ENCODE assay signal across 23 cellular contexts in the genomic region with DNA sequence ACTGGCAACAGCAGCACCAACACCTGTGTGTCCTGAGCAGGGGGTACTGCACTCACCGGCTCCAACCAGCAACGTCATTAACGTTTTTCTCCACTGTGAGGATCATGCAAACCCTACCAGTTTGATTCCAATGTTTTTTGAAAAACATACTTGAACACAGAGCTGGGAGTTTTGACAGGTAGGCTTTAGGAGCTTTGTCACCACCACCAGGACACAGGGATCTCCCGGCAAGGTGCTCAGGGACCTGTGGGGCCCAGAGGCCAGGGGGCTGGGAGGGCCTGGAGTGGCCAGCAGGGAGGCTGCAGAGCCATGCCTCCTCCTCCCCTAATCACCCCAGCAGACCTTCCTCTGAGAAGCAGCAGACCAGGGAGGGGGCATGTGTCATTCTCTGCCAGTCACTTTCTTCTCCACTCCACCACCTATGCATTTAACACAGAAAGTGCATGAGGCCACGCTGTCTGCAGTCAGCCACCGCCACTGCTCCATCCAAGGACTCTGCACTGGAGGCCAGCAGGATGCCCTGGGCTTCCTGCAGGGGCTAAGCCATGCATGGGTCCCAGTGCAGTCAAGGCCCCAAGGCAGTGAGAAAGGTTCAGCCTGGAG.
"Had no signal": no experiment of that assay in that cellular context is flagged by ENCODE, and none has a peak within 500 bp of the region (broad histone marks: within the 10 kb centered on the region; RNA-seq: fewer than 3 reads in every experiment).

No MANE protein-coding gene starts in this region.

- H3K27ac ChIP-seq: colonic mucosa, epithelial cell of prostate, esophagus muscularis mucosa, foreskin keratinocyte, gastroesophageal sphincter, heart left ventricle, hepatocyte, left lung, lower lobe of right lung had no signal

- H3K4me3 ChIP-seq: colonic mucosa, esophagus muscularis mucosa, gastroesophageal sphincter, heart left ventricle, hepatocyte, left lung, lower lobe of right lung, mucosa of descending colon had no signal

- H3K9me3 ChIP-seq: colonic mucosa, lower lobe of right lung had no signal

- H2AFZ ChIP-seq: hepatocyte had no signal

- ATAC-seq: effector memory CD8-positive, alpha-beta T cell; foreskin keratinocyte; gastroesophageal sphincter; heart left ventricle; left colon; left lung; left ventricle myocardium superior; lower lobe of right lung; mucosa of descending colon had no signal

- H3K4me1 ChIP-seq: colonic mucosa, esophagus muscularis mucosa, foreskin keratinocyte, gastroesophageal sphincter, heart left ventricle, left lung, lower lobe of right lung had no signal

- DNase-seq: colonic mucosa; cortex of kidney; effector CD8-positive, alpha-beta T cell; effector memory CD8-positive, alpha-beta T cell; endodermal cell; foreskin keratinocyte; heart left ventricle; hypothalamus; immature natural killer cell; islet precursor cell; kidney; kidney glomerular epithelial cell; left colon; left lung; left ventricle myocardium superior; lower lobe of right lung; mesenchymal stem cell; mucosa of descending colon; naive B cell had no signal

- H3K27me3 ChIP-seq: colonic mucosa, foreskin keratinocyte, heart left ventricle, hepatocyte, left lung had no signal

- H3K4me2 ChIP-seq: hepatocyte had no signal

- H3K79me2 ChIP-seq: hepatocyte had no signal

- H3K36me3 ChIP-seq: colonic mucosa, esophagus muscularis mucosa, gastroesophageal sphincter, heart left ventricle, left lung, lower lobe of right lung had no signal
